In the genomic region with DNA sequence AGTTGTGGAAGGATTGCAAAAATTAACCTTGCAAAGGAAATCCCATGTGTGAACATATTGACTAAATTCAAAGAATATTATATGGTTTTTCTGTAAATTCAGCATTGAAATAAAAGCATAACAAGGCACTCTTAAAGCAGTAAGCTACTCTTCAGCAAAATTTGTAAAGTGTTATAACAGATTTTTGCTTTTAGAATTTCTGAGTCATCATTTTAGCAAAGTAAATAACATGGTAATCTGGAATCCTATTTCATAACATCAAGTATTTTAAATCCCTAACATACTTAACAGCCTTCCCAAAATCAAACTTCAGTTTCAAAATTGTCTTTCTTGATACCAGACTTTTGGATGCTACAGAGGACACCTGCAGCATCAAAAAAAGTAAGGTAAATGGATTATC, we compare ENCODE assay signal across 29 cellular contexts.
DNase-seq lines count a peak whose midpoint lies in the region; TF ChIP-seq lines count a peak whose summit lies in the region.
"Had no signal": no experiment of that assay in that cellular context is flagged by ENCODE, and none has a peak within 500 bp of the region (broad histone marks: within the 10 kb centered on the region; RNA-seq: fewer than 3 reads in every experiment).

No MANE protein-coding gene starts in this region.

- in situ Hi-C loops in G401 (cut with HindIII; ENCODE audit: low sequenced_read_pairs), result no loop called here

- H3K36me3 ChIP-seq in GM06990 (ENCODE audit: control insufficient read depth, insufficient read depth, low read length) (peaks cover 12% of the 10 kb centered on the region), HUES6 (ENCODE audit: control insufficient read depth, insufficient read depth, low read length) (peaks cover 48% of the 10 kb centered on the region)
- H3K36me3 ChIP-seq: breast epithelium, thoracic aorta had no signal

- H3K9me3 Mint-ChIP-seq in brain, result peaks cover 16 to 50% (median 25%) of the 10 kb centered on the region in 5 experiments
- H3K9me3 Mint-ChIP-seq: stimulated activated memory B cell treated with anti-CD40 and anti-IgM and Interleukin-4, amounts not matched to agents 10 μg/mL and 1 μg/mL and 100 μg/mL, for 72 hours had no signal

- peak overlapping the region; percentile 93; the same call in 1 of the 2 replicates for H3K27ac ChIP-seq in HUES6 (ENCODE audit: low read depth, low read length)
- H3K27ac ChIP-seq: breast epithelium, epithelial cell of prostate, thoracic aorta had no signal

- no peaks in the 10 kb centered on the region for H3K27me3 Mint-ChIP-seq in brain
- H3K27me3 Mint-ChIP-seq: activated naive CD8-positive, alpha-beta T cell treated with anti-CD3 and anti-CD28 coated beads, Interleukin-2, amount 50 U/mL, for 24 hours; activated T-helper 17 cell treated with anti-CD3 and anti-CD28 coated beads, Interleukin-2, amount 50 U/mL, for 72 hours; CD4-positive, CD25-positive, alpha-beta regulatory T cell; dendritic cell treated with granulocyte-macrophage colony-stimulating factor and Interleukin-4, amounts not matched to agents 40 ng/mL and 50 ng/mL, for 4 days; stimulated activated memory B cell treated with anti-CD40 and anti-IgM and Interleukin-4, amounts not matched to agents 10 μg/mL and 1 μg/mL and 100 μg/mL, for 72 hours had no signal

- no peak for DNase-seq in GM06990 (ENCODE audit: extremely low read depth, insufficient read length)
- peak; percentile 9 for DNase-seq in iris pigment epithelial cell (ENCODE audit: low read depth)
- DNase-seq in NCI-H345 treated with DMSO at 0.1 percent for 48 hours (lab: John Stamatoyannopoulos, UW; ENCODE audit: unreplicated experiment), result no peak
- no peak for DNase-seq in iPS-NIHi7 (ENCODE audit: extremely low spot score)
- no peak for DNase-seq in NCI-H510A (lab: John Stamatoyannopoulos, UW)
- no peak for DNase-seq in G401 (ENCODE audit: low spot score)
- DNase-seq: activated CD4-positive, alpha-beta T cell treated with anti-CD3 and anti-CD28 coated beads for 4 hours; activated naive CD8-positive, alpha-beta T cell treated with anti-CD3 and anti-CD28 coated beads, Interleukin-2, amount 50 U/mL, for 24 hours; CD4-positive, CD25-positive, alpha-beta regulatory T cell; foreskin fibroblast; GF-D8; HCEC 1CT; hypothalamus; left colon; NCI-H1436; NCI-H2171; NCI-H748 treated with DMSO at 0.1 percent for 48 hours; PC-3; SHP77; stimulated activated CD4-positive, alpha-beta T cell treated with anti-CD3 and anti-CD28 coated beads, Interleukin-1b, Interleukin-23, amount 100 ng/mL, for 48 hours; T-helper 1 cell had no signal

- H3K4me3 ChIP-seq in GM06990 (replicated peaks; ENCODE audit: low read depth, low read length) (peak overlapping the region; percentile 71), HUES6 (ENCODE audit: low read depth, low read length) (peak overlapping the region; percentile 91)
- H3K4me3 ChIP-seq: breast epithelium, thoracic aorta had no signal

- H3K27me3 ChIP-seq in GM06990 (replicated peaks; ENCODE audit: control insufficient read depth, insufficient read depth, low read length) (no peaks in the 10 kb centered on the region), HUES6 (ENCODE audit: control insufficient read depth, insufficient read depth, low read length) (no peaks in the 10 kb centered on the region)
- H3K27me3 ChIP-seq: breast epithelium had no signal

- peak overlapping the region in 3 of 5 experiments; percentile 82 to 87 (median 83) for H3K4me3 Mint-ChIP-seq in brain
- H3K4me3 Mint-ChIP-seq: activated naive CD8-positive, alpha-beta T cell treated with anti-CD3 and anti-CD28 coated beads, Interleukin-2, amount 50 U/mL, for 24 hours; activated T-helper 17 cell treated with anti-CD3 and anti-CD28 coated beads, Interleukin-2, amount 50 U/mL, for 72 hours; CD4-positive, CD25-positive, alpha-beta regulatory T cell; dendritic cell treated with granulocyte-macrophage colony-stimulating factor and Interleukin-4, amounts not matched to agents 40 ng/mL and 50 ng/mL, for 4 days; stimulated activated memory B cell treated with anti-CD40 and anti-IgM and Interleukin-4, amounts not matched to agents 10 μg/mL and 1 μg/mL and 100 μg/mL, for 72 hours had no signal

- peaks cover 17% of the 10 kb centered on the region for H3K9me3 ChIP-seq in HUES6 (ENCODE audit: control insufficient read depth, insufficient read depth, low read depth, low read length)
- H3K9me3 ChIP-seq: thoracic aorta had no signal

- peaks cover 28% of the 10 kb centered on the region for H3K4me1 Mint-ChIP-seq in brain
- H3K4me1 Mint-ChIP-seq: activated naive CD8-positive, alpha-beta T cell treated with anti-CD3 and anti-CD28 coated beads, Interleukin-2, amount 50 U/mL, for 24 hours; activated T-helper 17 cell treated with anti-CD3 and anti-CD28 coated beads, Interleukin-2, amount 50 U/mL, for 72 hours; CD4-positive, CD25-positive, alpha-beta regulatory T cell; stimulated activated memory B cell treated with anti-CD40 and anti-IgM and Interleukin-4, amounts not matched to agents 10 μg/mL and 1 μg/mL and 100 μg/mL, for 72 hours had no signal

- peaks cover 42% of the 10 kb centered on the region for H3K36me3 Mint-ChIP-seq in brain
- H3K36me3 Mint-ChIP-seq: CD4-positive, CD25-positive, alpha-beta regulatory T cell; stimulated activated memory B cell treated with anti-CD40 and anti-IgM and Interleukin-4, amounts not matched to agents 10 μg/mL and 1 μg/mL and 100 μg/mL, for 72 hours had no signal

- H3K9ac ChIP-seq in HUES6 (ENCODE audit: low read length), result peak overlapping the region; percentile 91

- TF ChIP-seq CTCF in GM06990 (IDR thresholded peaks at IDR 0.05; ENCODE audit: insufficient read depth, low read length, poor library complexity, severe bottlenecking), result no peak
- TF ChIP-seq CTCF in brain (conservative IDR thresholded peaks at IDR 0.05), result no peak

- no peak overlapping the region for H3K27ac Mint-ChIP-seq in brain
- H3K27ac Mint-ChIP-seq: activated naive CD8-positive, alpha-beta T cell treated with anti-CD3 and anti-CD28 coated beads, Interleukin-2, amount 50 U/mL, for 24 hours; activated T-helper 17 cell treated with anti-CD3 and anti-CD28 coated beads, Interleukin-2, amount 50 U/mL, for 72 hours; CD4-positive, CD25-positive, alpha-beta regulatory T cell; dendritic cell treated with granulocyte-macrophage colony-stimulating factor and Interleukin-4, amounts not matched to agents 40 ng/mL and 50 ng/mL, for 4 days; stimulated activated memory B cell treated with anti-CD40 and anti-IgM and Interleukin-4, amounts not matched to agents 10 μg/mL and 1 μg/mL and 100 μg/mL, for 72 hours had no signal

- peaks cover 11% of the 10 kb centered on the region; the same call in 1 of the 2 replicates for H3K4me1 ChIP-seq in HUES6 (ENCODE audit: control insufficient read depth, insufficient read depth, low read length)
- H3K4me1 ChIP-seq: breast epithelium had no signal
